Comparison of ENCODE assay signal across 11 cellular contexts in genomic region chr4:68368566-68369473, GRCh38. TPM values are rescaled to one million over a fixed set of nuclear protein-coding genes. Genes with fewer than 3 reads are reported as not detected.
A peak's percentile ranks its signal among the peaks of the same experiment; 100 is the strongest.
DNase-seq lines count a peak whose midpoint lies in the region; ATAC-seq and TF ChIP-seq lines count a peak whose summit lies in the region.
"Had no signal": no experiment of that assay in that cellular context is flagged by ENCODE, and none has a peak within 500 bp of the region (broad histone marks: within the 10 kb centered on the region; RNA-seq: fewer than 3 reads in every experiment).

No MANE protein-coding gene starts in this region.

- DNase-seq in AG08395 (ENCODE audit: low spot score) (peak; percentile 73), HT1080 (ENCODE audit: low read depth) (peak; percentile 33), body of pancreas (peak in 2 of 4 donors; percentile 20 to 29), left kidney (ENCODE audit: low read depth, low spot score) (peak; percentile 32), left colon (no peak)
- no peak for DNase-seq in activated effector memory CD4-positive, alpha-beta T cell treated with anti-CD3 and anti-CD28 coated beads, Interleukin-2, amount 50 U/mL, for 16 hours
- no peak for DNase-seq in stimulated activated CD4-positive, alpha-beta T cell treated with anti-CD3 and anti-CD28 coated beads, Interleukin-2, amount 100 ng/mL, for 48 hours
- DNase-seq: CD4-positive, alpha-beta memory T cell had no signal

- intact Hi-C loops in body of pancreas (cut with DNase I) (no loop called here), left colon (cut with DNase I, micrococcal nuclease) (no loop called here)

- H3K27me3 ChIP-seq in body of pancreas = no peaks in the 10 kb centered on the region

- H3K36me3 ChIP-seq in body of pancreas (replicated peaks in 1 of 2; ENCODE audit: insufficient read depth in 1 of 2, low read depth in 2 of 2) = no peaks in the 10 kb centered on the region

- WGBS in body of pancreas, 2 donors = 31 to 43% methylated on average over 7 of the region's 7 CpGs

- H3K27ac ChIP-seq in body of pancreas = peak overlapping the region; percentile 45 to 70 (median 62)

- no peak for TF ChIP-seq POLR2A in body of pancreas (IDR thresholded peaks at IDR 0.05)

- peak; percentile 70 for ATAC-seq in body of pancreas
- ATAC-seq in HG03354 (IDR thresholded peaks at IDR 0.05; ENCODE audit: poor library complexity, severe bottlenecking, unreplicated experiment) = no peak
- ATAC-seq in left colon = no peak
- ATAC-seq: GM12878, sciatic nerve had no signal

- H3K4me3 ChIP-seq in body of pancreas = no peak overlapping the region
- H3K4me3 ChIP-seq: GM12878 had no signal

- no peaks in the 10 kb centered on the region for H3K9me3 ChIP-seq in body of pancreas

- H3K4me1 ChIP-seq in body of pancreas = no peaks in the 10 kb centered on the region

- TF ChIP-seq CTCF in body of pancreas (IDR thresholded peaks at IDR 0.05) = no peak

RNA-seq across cellular contexts. Expression of gene YTHDC1, which starts 18.9 kb away (rescaled TPM):
- total RNA-seq in HT1080 (2014; rRNA removed; shearing (Covaris generic)) = 38.5 and 43.7 TPM in 2 replicates
- 32.8 and 39.8 TPM in 2 replicates for polyA plus RNA-seq in HT1080 (2015; cell fraction: cytosol; rRNA removed)
- polyA plus RNA-seq in HT1080 (2015; cell fraction: nucleus; rRNA removed) = 123 and 129 TPM in 2 replicates
- total RNA-seq in body of pancreas = 10 to 100 TPM; 56.0 to 63.3 TPM
- 10 to 100 TPM; 59.6 to 60.5 TPM for total RNA-seq in left colon

Comparison
In these comparisons a context has a peak if more than half of its experiments do, and no peak if none do; other contexts are left out.
1. DNase-seq: peak in AG08395 (single experiment), HT1080 (single experiment) and left kidney (single experiment); none in activated effector memory CD4-positive, alpha-beta T cell treated with anti-CD3 and anti-CD28 coated beads, Interleukin-2, amount 50 U/mL, for 16 hours (single experiment), left colon (0 of 2) and stimulated activated CD4-positive, alpha-beta T cell treated with anti-CD3 and anti-CD28 coated beads, Interleukin-2, amount 100 ng/mL, for 48 hours (0 of 2).